In genomic region chr7:107164092-107164491, GRCh38 we compare ENCODE assay signal across 26 cellular contexts.
"Had no signal": no experiment of that assay in that cellular context is flagged by ENCODE, and none has a peak within 500 bp of the region (broad histone marks: within the 10 kb centered on the region; RNA-seq: fewer than 3 reads in every experiment).

No MANE protein-coding gene starts in this region.

- H3K27ac ChIP-seq: body of pancreas, esophagus squamous epithelium, gastroesophageal sphincter, transverse colon, uterus, VCaP had no signal

- DNase-seq: activated CD4-positive, alpha-beta T cell treated with anti-CD3 and anti-CD28 coated beads, Interleukin-2, amount 10 ng/mL, durations not matched to agents 7 days and 5 days; activated CD8-positive, alpha-beta memory T cell treated with anti-CD3 and anti-CD28 coated beads, Interleukin-2, amount 10 ng/mL, durations not matched to agents 7 days and 5 days; activated CD8-positive, alpha-beta T cell treated with anti-CD3 and anti-CD28 coated beads for 36 hours; activated effector memory CD4-positive, alpha-beta T cell treated with anti-CD3 and anti-CD28 coated beads, Interleukin-2, amount 50 U/mL, for 16 hours; activated naive CD4-positive, alpha-beta T cell treated with anti-CD3 and anti-CD28 coated beads, Interleukin-2, amount 10 ng/mL, durations not matched to agents 7 days and 5 days; activated T-cell treated with anti-CD3 and anti-CD28 coated beads for 4 hours; amygdala; body of pancreas; caudate nucleus; esophagus squamous epithelium; head of caudate nucleus; hypothalamus; islet precursor cell; left cardiac atrium; occipital lobe; small intestine; stimulated activated CD4-positive, alpha-beta T cell treated with anti-CD3 and anti-CD28 coated beads, Interleukin-15, amount 100 ng/mL, for 24 hours; stimulated activated naive B cell treated with anti-CD40 and anti-IgM and Interleukin-4, amounts not matched to agents 10 μg/mL and 1 μg/mL and 100 μg/mL, for 72 hours; T-helper 17 cell; transverse colon; uterus had no signal

- H3K9me3 ChIP-seq: body of pancreas, esophagus squamous epithelium, gastroesophageal sphincter, transverse colon, uterus had no signal

- H3K36me3 ChIP-seq: esophagus squamous epithelium, transverse colon, uterus had no signal

- H3K27me3 ChIP-seq: body of pancreas, esophagus squamous epithelium, gastroesophageal sphincter, transverse colon, uterus had no signal

- ATAC-seq: activated CD4-positive, CD25-positive, alpha-beta regulatory T cell treated with anti-CD3 and anti-CD28 coated beads, Interleukin-2, amount 50 U/mL, for 24 hours; activated CD8-positive, alpha-beta memory T cell treated with anti-CD3 and anti-CD28 coated beads, Interleukin-2, amount 10 ng/mL, durations not matched to agents 7 days and 5 days; activated CD8-positive, alpha-beta T cell treated with anti-CD3 and anti-CD28 coated beads for 36 hours; body of pancreas; gastroesophageal sphincter; left cardiac atrium; sciatic nerve; stimulated activated naive B cell treated with anti-CD40 and anti-IgM and Interleukin-4, amounts not matched to agents 10 μg/mL and 1 μg/mL and 100 μg/mL, for 72 hours; T-helper 17 cell had no signal

- H3K4me3 ChIP-seq: body of pancreas, esophagus squamous epithelium, gastroesophageal sphincter, transverse colon, uterus had no signal

- H3K4me1 ChIP-seq: body of pancreas, uterus had no signal

- FAIRE-seq: colon, small intestine had no signal
